ENCODE assay signal across 8 cellular contexts in the genomic region with DNA sequence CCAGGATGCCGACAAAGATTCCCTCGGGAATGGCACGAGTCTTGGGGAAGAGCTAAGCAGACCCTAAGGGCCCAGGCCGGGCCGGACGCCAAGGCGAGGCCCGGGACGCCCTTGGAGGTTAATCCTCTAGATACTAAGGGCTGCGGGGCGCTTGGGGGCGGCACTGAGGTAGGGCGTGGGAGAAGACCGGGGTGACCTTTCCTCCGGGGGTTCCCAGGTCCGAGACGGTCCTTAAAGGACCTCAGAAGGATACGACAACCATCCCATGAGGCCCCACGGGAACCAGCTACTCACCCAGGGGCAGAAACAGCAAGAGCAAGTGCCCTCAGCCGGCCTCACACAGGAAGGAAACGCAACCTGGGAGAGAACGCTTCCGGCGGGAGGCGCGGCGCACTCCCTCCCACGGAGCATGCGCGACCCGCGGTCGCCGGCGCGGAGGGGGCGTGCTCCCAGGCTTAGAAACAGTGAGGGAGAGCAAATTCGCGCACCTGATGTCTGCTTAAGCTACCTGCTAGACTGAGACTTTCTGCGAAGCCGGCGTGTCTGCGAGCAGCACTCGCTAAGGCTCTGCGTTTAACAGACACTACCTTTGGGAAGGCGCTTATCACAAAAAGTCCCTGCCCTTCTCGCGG. TPM values are rescaled to one million over a fixed set of nuclear protein-coding genes. Genes with fewer than 3 reads are reported as not detected.
DNase-seq lines count a peak whose midpoint lies in the region; ATAC-seq and TF ChIP-seq lines count a peak whose summit lies in the region.

A gene with protein sequence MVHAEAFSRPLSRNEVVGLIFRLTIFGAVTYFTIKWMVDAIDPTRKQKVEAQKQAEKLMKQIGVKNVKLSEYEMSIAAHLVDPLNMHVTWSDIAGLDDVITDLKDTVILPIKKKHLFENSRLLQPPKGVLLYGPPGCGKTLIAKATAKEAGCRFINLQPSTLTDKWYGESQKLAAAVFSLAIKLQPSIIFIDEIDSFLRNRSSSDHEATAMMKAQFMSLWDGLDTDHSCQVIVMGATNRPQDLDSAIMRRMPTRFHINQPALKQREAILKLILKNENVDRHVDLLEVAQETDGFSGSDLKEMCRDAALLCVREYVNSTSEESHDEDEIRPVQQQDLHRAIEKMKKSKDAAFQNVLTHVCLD (minus strand): TSS at position 354 of the 632 bp plus-strand sequence. CDS start 3,627 bp downstream, outside the sequence.

- WGBS in ectodermal cell, 2 experiments, result 0% methylated on average over 48 of the region's 48 CpGs
- 0% methylated on average over 48 of the region's 48 CpGs for WGBS in lung, 2 donors

- H3K27me3 ChIP-seq in ectodermal cell (ENCODE audit: control insufficient read depth, insufficient read depth, low read length, poor library complexity, severe bottlenecking) (peaks cover 6% of the 10 kb centered on the region), lung (ENCODE audit: control insufficient read depth, insufficient read depth) (no peaks in the 10 kb centered on the region)

- peak; percentile 53 for DNase-seq in CD14-positive monocyte (ENCODE audit: low spot score)
- peak; percentile 70 for DNase-seq in NCI-H748 treated with DMSO at 0.1 percent for 48 hours (lab: John Stamatoyannopoulos, UW)
- peak; percentile 91 for DNase-seq in activated CD8-positive, alpha-beta T cell treated with anti-CD3 and anti-CD28 coated beads for 36 hours
- peak; percentile 88 for DNase-seq in lung (ENCODE audit: low spot score)
- peak; percentile 75 to 80 (median 77) for DNase-seq in stimulated activated CD4-positive, alpha-beta T cell treated with anti-CD3 and anti-CD28 coated beads, TNF-alpha, amount 100 ng/mL, for 48 hours (ENCODE audit: low read depth in 3 of 3)

- H3K9me3 Mint-ChIP-seq in CD14-positive monocyte, result peaks cover 0 to 2% (median 0%) of the 10 kb centered on the region in 7 donors
- H3K9me3 Mint-ChIP-seq in activated CD8-positive, alpha-beta T cell treated with anti-CD3 and anti-CD28 coated beads for 36 hours, result no peaks in the 10 kb centered on the region

- H3K9me3 ChIP-seq in ectodermal cell (ENCODE audit: control insufficient read depth, low read length) (no peaks in the 10 kb centered on the region), lung (ENCODE audit: control insufficient read depth in 2 of 2, insufficient read depth in 1 of 2, low read length in 1 of 2) (no peaks in the 10 kb centered on the region)

- H3K36me3 Mint-ChIP-seq in CD14-positive monocyte, result peaks cover 6 to 7% of the 10 kb centered on the region in 2 donors
- peaks cover 21% of the 10 kb centered on the region for H3K36me3 Mint-ChIP-seq in activated CD8-positive, alpha-beta T cell treated with anti-CD3 and anti-CD28 coated beads for 36 hours (ENCODE audit: low read depth)

- peaks cover 0 to 3% (median 2%) of the 10 kb centered on the region in 3 donors for H3K27me3 Mint-ChIP-seq in CD14-positive monocyte (ENCODE audit: low read depth in 3 of 3)
- no peaks in the 10 kb centered on the region for H3K27me3 Mint-ChIP-seq in activated CD8-positive, alpha-beta T cell treated with anti-CD3 and anti-CD28 coated beads for 36 hours

- peaks cover 32% of the 10 kb centered on the region for H3K4me1 Mint-ChIP-seq in CD14-positive monocyte
- H3K4me1 Mint-ChIP-seq in activated CD8-positive, alpha-beta T cell treated with anti-CD3 and anti-CD28 coated beads for 36 hours (ENCODE audit: low read depth), result peaks cover 33% of the 10 kb centered on the region

- intact Hi-C loops in CD14-positive monocyte (cut with micrococcal nuclease), result no loop called here
- intact Hi-C loops in activated CD8-positive, alpha-beta T cell treated with anti-CD3 and anti-CD28 coated beads for 36 hours (cut with micrococcal nuclease), result loop anchor here (5.0 kb wide), 1 partner anchor 44 kb away; the partner anchor contains the start of genes KLLN and PTEN

- no peaks in the 10 kb centered on the region for H3K36me3 ChIP-seq in ectodermal cell (ENCODE audit: control insufficient read depth, insufficient read depth, low read length)
- H3K36me3 ChIP-seq in lung (ENCODE audit: control insufficient read depth in 2 of 2, insufficient read depth in 2 of 2, low read length in 2 of 2), result no peaks in the 10 kb centered on the region

- TF ChIP-seq CTCF in CD14-positive monocyte (IDR thresholded peaks at IDR 0.05) (no peak), lung (IDR thresholded peaks at IDR 0.05; ENCODE audit: control extremely low read depth, extremely low read depth) (peak; percentile 3)
- no peak for TF ChIP-seq CTCF in activated CD8-positive, alpha-beta T cell treated with anti-CD3 and anti-CD28 coated beads for 36 hours (IDR thresholded peaks at IDR 0.05)

- peak within 1 kb of the TSS; percentile 98 to 99 for H3K4me3 Mint-ChIP-seq in CD14-positive monocyte
- H3K4me3 Mint-ChIP-seq in activated CD8-positive, alpha-beta T cell treated with anti-CD3 and anti-CD28 coated beads for 36 hours, result peak within 1 kb of the TSS; percentile 89

- H3K27ac ChIP-seq in ectodermal cell (ENCODE audit: insufficient read depth, low read depth, low read length, poor library complexity, severe bottlenecking), result peak within 1 kb of the TSS; percentile 73
- H3K27ac ChIP-seq in lung (ENCODE audit: low read depth in 1 of 2, low read length in 1 of 2), result peak within 1 kb of the TSS; percentile 85 to 89

- CTCF ChIA-PET in activated CD8-positive, alpha-beta T cell treated with anti-CD3 and anti-CD28 coated beads for 36 hours (lab: Charles Lee), result interaction anchor here (0.5 to 2.6 kb wide), 7 partner anchors 10 to 571 kb away, joined by 3 to 12 read pairs (median 5); partner anchors contain the start of genes KLLN and PTEN

- peak within 1 kb of the TSS; percentile 87 to 97 (median 92) for H3K27ac Mint-ChIP-seq in CD14-positive monocyte
- H3K27ac Mint-ChIP-seq in activated CD8-positive, alpha-beta T cell treated with anti-CD3 and anti-CD28 coated beads for 36 hours, result peak within 1 kb of the TSS; percentile 97

- peak within 1 kb of the TSS; percentile 84 for H3K4me3 ChIP-seq in ectodermal cell (ENCODE audit: insufficient read depth, low read depth, low read length)
- H3K4me3 ChIP-seq in lung, result peak within 1 kb of the TSS; percentile 74

- POLR2A ChIA-PET in activated CD8-positive, alpha-beta T cell treated with anti-CD3 and anti-CD28 coated beads for 36 hours (lab: Charles Lee), result interaction anchor here (0.6 to 2.9 kb wide), 19 partner anchors 9 to 1062 kb away, joined by 3 to 28 read pairs (median 4); partner anchors contain the start of genes KLLN, PTEN and STAMBPL1

- H3K4me1 ChIP-seq in ectodermal cell (ENCODE audit: control insufficient read depth, insufficient read depth, low read length) (no peaks in the 10 kb centered on the region), lung (ENCODE audit: control insufficient read depth in 2 of 2, insufficient read depth in 2 of 2, low read length in 2 of 2) (peaks cover 2 to 6% of the 10 kb centered on the region in 2 donors)

- peak; percentile 74 for ATAC-seq in GM19351 (IDR thresholded peaks at IDR 0.05; ENCODE audit: unreplicated experiment)
- peak; percentile 52 for ATAC-seq in HG03558 (IDR thresholded peaks at IDR 0.05; ENCODE audit: extremely low read depth, unreplicated experiment)
- ATAC-seq in activated CD8-positive, alpha-beta T cell treated with anti-CD3 and anti-CD28 coated beads for 36 hours, result peak; percentile 87
- ATAC-seq in lung (ENCODE audit: insufficient read depth, low FRiP score), result peak; percentile 100

RNA-seq across cellular contexts. Expression of the gene that starts here (rescaled TPM):
- polyA plus RNA-seq in CD14-positive monocyte, result 10 to 100 TPM; 10.2 to 13.2 TPM
- total RNA-seq in activated CD8-positive, alpha-beta T cell treated with anti-CD3 and anti-CD28 coated beads for 36 hours, result 10 to 100 TPM; 43.8 to 49.3 TPM
- 38.2 TPM for polyA plus RNA-seq in ectodermal cell (2013, experiment 1 of 4)
- polyA plus RNA-seq in ectodermal cell (2013, experiment 2 of 4), result 38.2 TPM
- polyA plus RNA-seq in ectodermal cell (2013, experiment 3 of 4), result 31.7 TPM
- polyA plus RNA-seq in ectodermal cell (2013, experiment 4 of 4), result 35.4 TPM
- total RNA-seq in lung, result 10 to 100 TPM; 37.6 to 50.2 TPM
- polyA plus RNA-seq in lung, result 10 to 100 TPM; 11.6 to 19.8 TPM

Comparison
In these comparisons a context has a peak if more than half of its experiments do, and no peak if none do; other contexts are left out.
1. Peak in every context shown above with its lines: DNase-seq, ATAC-seq, H3K4me3 ChIP-seq and H3K27ac ChIP-seq.